1 cellular context compared by ENCODE assay signal in the genomic region with DNA sequence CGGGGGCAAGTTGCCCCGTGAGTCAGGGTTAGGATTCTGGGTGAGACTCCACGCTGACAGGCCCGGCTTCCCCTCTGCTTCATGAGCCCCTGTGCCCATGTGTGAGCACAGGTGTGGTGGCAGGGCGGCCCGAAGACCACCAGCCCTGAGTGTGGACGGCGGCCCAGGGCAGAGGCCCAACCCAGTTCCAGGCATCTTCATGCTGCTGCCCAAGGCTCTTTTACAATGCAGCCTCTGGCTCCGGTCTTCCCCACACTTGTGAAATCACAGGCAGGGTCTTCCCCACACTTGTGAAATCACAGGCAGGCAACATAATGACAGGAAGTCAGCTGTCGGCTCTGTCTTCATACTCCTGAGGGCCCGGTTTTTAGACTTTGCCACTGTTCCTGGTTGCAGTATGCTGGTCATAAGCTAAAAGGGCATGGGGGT.
TF ChIP-seq lines count a peak whose summit lies in the region.

No MANE protein-coding gene starts in this region.

TF ChIP-seq in SK-N-SH, 30 proteins besides CTCF, POLR2A, EP300 and RAD21 (continued from another document):
- TF ChIP-seq, protein P1, sequence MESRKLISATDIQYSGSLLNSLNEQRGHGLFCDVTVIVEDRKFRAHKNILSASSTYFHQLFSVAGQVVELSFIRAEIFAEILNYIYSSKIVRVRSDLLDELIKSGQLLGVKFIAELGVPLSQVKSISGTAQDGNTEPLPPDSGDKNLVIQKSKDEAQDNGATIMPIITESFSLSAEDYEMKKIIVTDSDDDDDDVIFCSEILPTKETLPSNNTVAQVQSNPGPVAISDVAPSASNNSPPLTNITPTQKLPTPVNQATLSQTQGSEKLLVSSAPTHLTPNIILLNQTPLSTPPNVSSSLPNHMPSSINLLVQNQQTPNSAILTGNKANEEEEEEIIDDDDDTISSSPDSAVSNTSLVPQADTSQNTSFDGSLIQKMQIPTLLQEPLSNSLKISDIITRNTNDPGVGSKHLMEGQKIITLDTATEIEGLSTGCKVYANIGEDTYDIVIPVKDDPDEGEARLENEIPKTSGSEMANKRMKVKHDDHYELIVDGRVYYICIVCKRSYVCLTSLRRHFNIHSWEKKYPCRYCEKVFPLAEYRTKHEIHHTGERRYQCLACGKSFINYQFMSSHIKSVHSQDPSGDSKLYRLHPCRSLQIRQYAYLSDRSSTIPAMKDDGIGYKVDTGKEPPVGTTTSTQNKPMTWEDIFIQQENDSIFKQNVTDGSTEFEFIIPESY (IDR thresholded peaks at IDR 0.05; ENCODE audit: borderline replicate concordance, low read depth) = no peak
- TF ChIP-seq POLR2AphosphoS5 (IDR thresholded peaks at IDR 0.05; ENCODE audit: low read depth, low read length) = no peak
- no peak for TF ChIP-seq MEF2A (IDR thresholded peaks at IDR 0.05; ENCODE audit: borderline replicate concordance, low read depth)
- TF ChIP-seq, protein P2, sequence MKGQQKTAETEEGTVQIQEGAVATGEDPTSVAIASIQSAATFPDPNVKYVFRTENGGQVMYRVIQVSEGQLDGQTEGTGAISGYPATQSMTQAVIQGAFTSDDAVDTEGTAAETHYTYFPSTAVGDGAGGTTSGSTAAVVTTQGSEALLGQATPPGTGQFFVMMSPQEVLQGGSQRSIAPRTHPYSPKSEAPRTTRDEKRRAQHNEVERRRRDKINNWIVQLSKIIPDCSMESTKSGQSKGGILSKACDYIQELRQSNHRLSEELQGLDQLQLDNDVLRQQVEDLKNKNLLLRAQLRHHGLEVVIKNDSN (IDR thresholded peaks at IDR 0.05; ENCODE audit: borderline replicate concordance, low read depth) = no peak
- no peak for TF ChIP-seq NRF1 (IDR thresholded peaks at IDR 0.05; ENCODE audit: low read depth, low read length)
- TF ChIP-seq TAF1 (IDR thresholded peaks at IDR 0.05; ENCODE audit: borderline replicate concordance, low read depth, low read length) = no peak
